ENCODE assay signal across 27 cellular contexts in the genomic region with DNA sequence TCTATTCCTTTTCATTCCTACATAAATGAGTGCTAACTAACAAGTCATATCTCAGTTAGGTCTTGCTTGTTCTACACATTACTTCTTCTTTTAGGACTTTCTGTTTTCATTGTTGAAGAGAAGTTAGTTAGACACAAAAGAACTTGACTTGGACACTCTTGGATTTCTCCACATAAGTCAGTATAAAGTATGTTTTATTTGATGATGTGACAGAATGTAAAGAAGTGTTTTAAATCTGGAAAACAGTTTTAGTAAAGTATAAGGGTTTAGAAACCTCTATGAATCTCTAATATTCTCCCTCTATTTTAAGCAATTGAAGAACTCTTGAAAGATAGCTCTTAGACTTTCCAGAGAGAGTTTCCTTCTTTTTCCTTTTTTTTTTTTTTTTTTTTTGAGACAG.
"Had no signal": no experiment of that assay in that cellular context is flagged by ENCODE, and none has a peak within 500 bp of the region (broad histone marks: within the 10 kb centered on the region; RNA-seq: fewer than 3 reads in every experiment).

No MANE protein-coding gene starts in this region.

- H3K9me3 ChIP-seq: suprapubic skin, testis, thyroid gland, tibial artery, upper lobe of left lung, upper lobe of right lung, uterus, vagina had no signal

- H3K36me3 ChIP-seq: stomach, suprapubic skin, thoracic aorta, thyroid gland, tibial artery, tibial nerve, transverse colon, upper lobe of left lung, upper lobe of right lung, uterus, vagina had no signal

- FAIRE-seq: urothelium cell line had no signal

- H3K27me3 ChIP-seq: testis, thyroid gland, tibial nerve, upper lobe of left lung, uterus, vagina had no signal

- ATAC-seq: stimulated activated effector memory CD8-positive, alpha-beta T cell treated with anti-CD3 and anti-CD28 coated beads, Interleukin-12 subunit alpha, Interleukin-12 subunit beta, amount 100 ng/mL, for 72 hours; stimulated activated memory B cell treated with anti-CD40 and anti-IgM and Interleukin-4, amounts not matched to agents 10 μg/mL and 1 μg/mL and 100 μg/mL, for 72 hours; stimulated activated naive B cell treated with anti-CD40 and anti-IgM and Interleukin-4, amounts not matched to agents 10 μg/mL and 1 μg/mL and 100 μg/mL, for 72 hours; stimulated activated naive CD8-positive, alpha-beta T cell treated with anti-CD3 and anti-CD28 coated beads, Interleukin-15, amount 100 ng/mL, for 72 hours; stimulated activated naive CD8-positive, alpha-beta T cell treated with anti-CD3 and anti-CD28 coated beads, Interleukin-15, Interleukin-2, amounts not matched to agents 100 U/mL and 50 U/mL, for 24 hours; upper lobe of right lung had no signal

- H3K4me3 ChIP-seq: stomach, suprapubic skin, testis, thoracic aorta, thyroid gland, tibial artery, tibial nerve, transverse colon, upper lobe of left lung, upper lobe of right lung, uterus, vagina had no signal

- H3K27ac ChIP-seq: stomach, suprapubic skin, testis, thoracic aorta, thyroid gland, tibial artery, tibial nerve, transverse colon, upper lobe of left lung, upper lobe of right lung, uterus, vagina had no signal

- DNase-seq: stimulated activated CD4-positive, alpha-beta T cell treated with anti-CD3 and anti-CD28 coated beads, Interleukin-2, amount 100 ng/mL, for 48 hours; stimulated activated CD4-positive, alpha-beta T cell treated with anti-CD3 and anti-CD28 coated beads, Interleukin-4, amount 100 ng/mL, for 1 hour; stimulated activated CD4-positive, alpha-beta T cell treated with anti-CD3 and anti-CD28 coated beads, Interleukin-4, amount 100 ng/mL, for 24 hours; stimulated activated CD4-positive, alpha-beta T cell treated with anti-CD3 and anti-CD28 coated beads, Interleukin-4, amount 100 ng/mL, for 4 hours; stimulated activated CD8-positive, alpha-beta memory T cell treated with anti-CD3 and anti-CD28 coated beads, Interleukin-4, amount 100 ng/mL, for 48 hours; stimulated activated naive B cell treated with anti-CD40 and anti-IgM and Interleukin-4, amounts not matched to agents 10 μg/mL and 1 μg/mL and 100 μg/mL, for 72 hours; stimulated activated naive CD4-positive, alpha-beta T cell; stimulated activated naive CD4-positive, alpha-beta T cell treated with Interleukin-2 at 50 U/mL for 16 hours; stimulated activated naive CD8-positive, alpha-beta T cell treated with anti-CD3 and anti-CD28 coated beads, Interleukin-15, amount 100 ng/mL, for 72 hours; stimulated activated naive CD8-positive, alpha-beta T cell treated with anti-CD3 and anti-CD28 coated beads, Interleukin-15, Interleukin-2, amounts not matched to agents 100 U/mL and 50 U/mL, for 24 hours; stomach; substantia nigra; testis; thyroid gland; tibial artery; transverse colon; trophoblast cell; upper lobe of left lung; upper lobe of right lung; uterus had no signal

- H3K4me1 ChIP-seq: stomach, suprapubic skin, testis, thyroid gland, tibial artery, tibial nerve, transverse colon, upper lobe of left lung, upper lobe of right lung, uterus, vagina had no signal
